In genomic region chr9:33817327-33818166, GRCh38 we compare ENCODE assay signal across 8 cellular contexts. TPM values are rescaled to one million over a fixed set of nuclear protein-coding genes. Genes with fewer than 3 reads are reported as not detected.
DNase-seq lines count a peak whose midpoint lies in the region; ATAC-seq, FAIRE-seq and TF ChIP-seq lines count a peak whose summit lies in the region.

No MANE protein-coding gene starts in this region.

- TF ChIP-seq EP300 in A549 (IDR thresholded peaks at IDR 0.05), result no peak

- no peak for FAIRE-seq in A549 (lab: Jason Lieb, UNC)
- no peak for FAIRE-seq in endothelial cell of umbilical vein (lab: Jason Lieb, UNC)

- no peaks in the 10 kb centered on the region for H3K36me3 ChIP-seq in endothelial cell of umbilical vein (ENCODE audit: control insufficient read depth in 2 of 2, extremely low read depth in 1 of 2, insufficient read depth in 2 of 2, low read length in 2 of 2)
- H3K36me3 ChIP-seq in mucosa of descending colon (ENCODE audit: low read depth), result no peaks in the 10 kb centered on the region

- intact Hi-C loops in endothelial cell of umbilical vein (cut with micrococcal nuclease) (loop anchor here (10.0 kb wide), 1 partner anchor 227 kb away; the partner anchor contains the start of gene UBAP2), mucosa of descending colon (cut with DNase I, micrococcal nuclease) (no loop called here)

- peak overlapping the region; percentile 80 for H3K9ac ChIP-seq in endothelial cell of umbilical vein (replicated peaks; ENCODE audit: extremely low read depth, insufficient read depth, low read length)

- no peak for TF ChIP-seq RAD21 in A549 (conservative IDR thresholded peaks at IDR 0.05 in 1 of 2, IDR thresholded peaks at IDR 0.05 in 1 of 2)

- no peak overlapping the region for H2AFZ ChIP-seq in endothelial cell of umbilical vein (ENCODE audit: low read depth, low read length)

- H3K27me3 ChIP-seq in endothelial cell of umbilical vein (ENCODE audit: control insufficient read depth in 2 of 2, insufficient read depth in 2 of 2, low read length in 2 of 2), result no peaks in the 10 kb centered on the region

- no TSS peak for BruUV-seq in endothelial cell of umbilical vein (replicated peaks; lab: Mats Ljungman, UMichigan)

- peak; percentile 74 to 76 for ATAC-seq in A549
- ATAC-seq in HG02938 (IDR thresholded peaks at IDR 0.05; ENCODE audit: unreplicated experiment), result peak; percentile 19
- peak; percentile 9 for ATAC-seq in mucosa of descending colon

- no peak for TF ChIP-seq CTCF in A549 (IDR thresholded peaks at IDR 0.05)
- TF ChIP-seq CTCF in GM12875 (IDR thresholded peaks at IDR 0.05; ENCODE audit: borderline replicate concordance, insufficient read depth, low read depth, low read length), result 0 out of 2 replicates have a peak, but pooled peaks have one; percentile 23
- peak in 1 of 2 donors; percentile 57 for TF ChIP-seq CTCF in endothelial cell of umbilical vein (IDR thresholded peaks at IDR 0.05; ENCODE audit: extremely low read depth in 1 of 2, insufficient read depth in 1 of 2, low read depth in 1 of 2, low read length in 2 of 2)
- no peak for TF ChIP-seq CTCF in mucosa of descending colon (IDR thresholded peaks at IDR 0.05)

- WGBS in A549 (ENCODE audit: missing lambda C conversion rate), result 0% methylated on average over 7 of the region's 81 CpGs

- H3K27ac ChIP-seq in A549, result peak overlapping the region; percentile 99
- peak overlapping the region; percentile 95 for H3K27ac ChIP-seq in endothelial cell of umbilical vein (ENCODE audit: insufficient read depth, low read depth, low read length)

- H3K4me2 ChIP-seq in A549 (peak overlapping the region; percentile 98), endothelial cell of umbilical vein (ENCODE audit: insufficient read depth, low read length) (peak overlapping the region; percentile 29)

- H3K4me3 ChIP-seq in A549 (peak overlapping the region; percentile 81), GM12875 (ENCODE audit: low read depth, low read length) (peak overlapping the region; percentile 91), endothelial cell of umbilical vein (replicated peaks in 1 of 3; ENCODE audit: insufficient read depth in 1 of 3, low read depth in 1 of 3, low read length in 3 of 3) (peak overlapping the region; percentile 67 to 97 (median 83)), mucosa of descending colon (peak overlapping the region; percentile 84)

- peaks cover 55% of the 10 kb centered on the region for H3K4me1 ChIP-seq in A549
- peaks cover 42% of the 10 kb centered on the region for H3K4me1 ChIP-seq in endothelial cell of umbilical vein (ENCODE audit: control insufficient read depth, extremely low read depth, insufficient read depth, low read length)
- H3K4me1 ChIP-seq in mucosa of descending colon (ENCODE audit: low read depth), result peaks cover 29% of the 10 kb centered on the region

- POLR2A ChIA-PET in A549 (lab: Yijun Ruan, JAX) (interaction anchor here (0.7 to 1.2 kb wide), 2 partner anchors 130 to 231 kb away, joined by 3 to 4 read pairs; partner anchors contain the start of gene UBAP2), endothelial cell of umbilical vein (lab: Charles Lee) (interaction anchor here (0.7 kb wide), 1 partner anchor 205 kb away, joined by 5 read pairs; no protein-coding TSS in a partner anchor)

- H4K20me1 ChIP-seq in endothelial cell of umbilical vein (replicated peaks; ENCODE audit: control insufficient read depth, extremely low read depth, insufficient read depth, low read length), result no peaks in the 10 kb centered on the region

- no peak for TF ChIP-seq POLR2A in A549 (IDR thresholded peaks at IDR 0.05; ENCODE audit: low read length)
- peak; percentile 74 for TF ChIP-seq POLR2A in endothelial cell of umbilical vein (IDR thresholded peaks at IDR 0.05; ENCODE audit: low read depth, low read length)

- no peaks in the 10 kb centered on the region for H3K9me3 ChIP-seq in A549
- no peaks in the 10 kb centered on the region for H3K9me3 ChIP-seq in endothelial cell of umbilical vein (replicated peaks; ENCODE audit: control insufficient read depth, insufficient read depth, low read length)
- H3K9me3 ChIP-seq in mucosa of descending colon, result no peaks in the 10 kb centered on the region

- peak; percentile 83 to 85 for DNase-seq in A549 (ENCODE audit: low read depth in 1 of 2, low spot score in 1 of 2)
- peak; percentile 4 for DNase-seq in NCI-H524 treated with DMSO at 0.1 percent for 48 hours (lab: John Stamatoyannopoulos, UW)
- DNase-seq in activated T-cell treated with anti-CD3 and anti-CD28 coated beads for 1 hour (ENCODE audit: low read depth), result peak; percentile 37
- DNase-seq in endothelial cell of umbilical vein (ENCODE audit: low read depth, low spot score), result peak; percentile 79
- peak; percentile 53 to 77 (median 73) for DNase-seq in mucosa of descending colon
- peak; percentile 15 to 23 for DNase-seq in stimulated activated CD8-positive, alpha-beta memory T cell treated with anti-CD3 and anti-CD28 coated beads, Interleukin-7, amount 100 ng/mL, for 4 hours (ENCODE audit: low read depth in 2 of 2)

- CTCF ChIA-PET in A549 (lab: Yijun Ruan, JAX), result interaction anchor here (0.6 to 1.0 kb wide), 4 partner anchors 12 to 62 kb away, joined by 3 to 5 read pairs (median 4); no protein-coding TSS in a partner anchor
- CTCF ChIA-PET in endothelial cell of umbilical vein (lab: Charles Lee), result interaction anchor here (0.6 to 1.6 kb wide), 6 partner anchors 10 to 39 kb away, joined by 3 to 4 read pairs (median 4); no protein-coding TSS in a partner anchor

- H3K79me2 ChIP-seq in endothelial cell of umbilical vein (ENCODE audit: control insufficient read depth, insufficient read depth, low read length), result peaks cover 54% of the 10 kb centered on the region

- no peaks in the 10 kb centered on the region for H3K9me1 ChIP-seq in endothelial cell of umbilical vein (replicated peaks; ENCODE audit: control insufficient read depth, extremely low read depth, insufficient read depth, low read length)

- dilution Hi-C loops in endothelial cell of umbilical vein (cut with MboI; ENCODE audit: extremely low pct_ligation_motif_present, low sequenced_read_pairs), result no loop called here

TF ChIP-seq in A549, 52 proteins besides CTCF, POLR2A, EP300 and RAD21 (continues in another document):
- no peak for TF ChIP-seq ZSCAN20 (CRISPR knock-in tag; IDR thresholded peaks at IDR 0.05)
- TF ChIP-seq TP53 (CRISPR knock-in tag; IDR thresholded peaks at IDR 0.05), result no peak
- TF ChIP-seq MAFK (IDR thresholded peaks at IDR 0.05; ENCODE audit: partially characterized antibody), result no peak
- TF ChIP-seq RFX5 (IDR thresholded peaks at IDR 0.05), result peak; percentile 50; the same call in 1 of the 2 replicates
- no peak for TF ChIP-seq POLR2AphosphoS2 (conservative IDR thresholded peaks at IDR 0.05; ENCODE audit: low read length)
- no peak for TF ChIP-seq CBX2 (IDR thresholded peaks at IDR 0.05; ENCODE audit: borderline replicate concordance, low read depth)
- no peak for TF ChIP-seq SREBF2 (IDR thresholded peaks at IDR 0.05)
- no peak; the same call in 2 of the 3 replicates for TF ChIP-seq SMC3 (IDR thresholded peaks at IDR 0.05)

TF ChIP-seq in endothelial cell of umbilical vein, 7 proteins besides CTCF, POLR2A, EP300 and RAD21:
- TF ChIP-seq EZH2 (IDR thresholded peaks at IDR 0.05; ENCODE audit: borderline replicate concordance, low read depth, low read length, severe bottlenecking) (no peak), POLR2AphosphoS5 (IDR thresholded peaks at IDR 0.05; ENCODE audit: insufficient read depth, low read depth, low read length) (peak; percentile 57), GATA2 (IDR thresholded peaks at IDR 0.05; ENCODE audit: insufficient read depth, insufficient read length, low read depth, low read length) (no peak), MYC (IDR thresholded peaks at IDR 0.05; ENCODE audit: low read depth, low read length) (no peak), MAX (IDR thresholded peaks at IDR 0.05; ENCODE audit: insufficient read depth, insufficient read length) (no peak), FOS (IDR thresholded peaks at IDR 0.05; ENCODE audit: borderline replicate concordance, insufficient read depth, low read length) (no peak)

RNA-seq across cellular contexts. Expression of gene UBE2R2, which starts 0.6 kb away (rescaled TPM):
- 44.9 and 48.1 TPM in 2 replicates for polyA plus RNA-seq in A549 (2011; rRNA removed)
- polyA plus RNA-seq in A549 (2012; cell fraction: cytosol; rRNA removed), result 19.9 and 20.4 TPM in 2 replicates
- polyA plus RNA-seq in A549 (2012; cell fraction: nucleus; rRNA removed), result 10.2 and 11.6 TPM in 2 replicates
- polyA plus RNA-seq in A549 (2017; fragmentation: RNase III; extraction: RNeasy Plus Mini Kit Qiagen cat#74134 plus additional on column Dnase treatment), result 37.9 to 41.7 TPM (median 41.2 TPM) in 3 replicates
- 34.8 and 36.2 TPM in 2 replicates for polyA minus RNA-seq in A549 (2011; rRNA and poly(A)+ RNA removed)
- 51.5 and 54.3 TPM in 2 replicates for total RNA-seq in endothelial cell of umbilical vein
- polyA plus RNA-seq in endothelial cell of umbilical vein, result 18.8 and 23.9 TPM in 2 replicates
- 35.7 and 37.3 TPM in 2 replicates for polyA plus RNA-seq in endothelial cell of umbilical vein (2011; cell fraction: cytosol; rRNA removed)
- 23.5 and 27.5 TPM in 2 replicates for polyA plus RNA-seq in endothelial cell of umbilical vein (2011; cell fraction: nucleus; rRNA removed)
- 62.1 and 66.1 TPM in 2 replicates for polyA plus RNA-seq in endothelial cell of umbilical vein (2012)
- polyA minus RNA-seq in endothelial cell of umbilical vein, result 36.0 and 37.6 TPM in 2 replicates
- 15.0 TPM for polyA minus RNA-seq in endothelial cell of umbilical vein (2011; cell fraction: cytosol; rRNA and poly(A)+ RNA removed)
- polyA minus RNA-seq in endothelial cell of umbilical vein (2011; cell fraction: nucleus; rRNA and poly(A)+ RNA removed), result 25.0 and 30.4 TPM in 2 replicates
- total RNA-seq in mucosa of descending colon, result 10 to 100 TPM; 32.1 to 55.5 (median 34.4) TPM

RNA-seq across cellular contexts. Expression of gene PRSS3, which starts 22.2 kb away (rescaled TPM):
- polyA plus RNA-seq in A549 (2011; rRNA removed) (2.0 and 3.3 TPM in 2 replicates), A549 (2017; fragmentation: RNase III; extraction: RNeasy Plus Mini Kit Qiagen cat#74134 plus additional on column Dnase treatment) (1.9 to 4.3 TPM (median 4.0 TPM) in 3 replicates), endothelial cell of umbilical vein (3.7 and 4.6 TPM in 2 replicates)
- 1.0 and 1.2 TPM in 2 replicates for polyA plus RNA-seq in A549 (2012; cell fraction: cytosol; rRNA removed)
- 0.59 and 1.3 TPM in 2 replicates for polyA plus RNA-seq in A549 (2012; cell fraction: nucleus; rRNA removed)
- 2.9 and 3.7 TPM in 2 replicates for polyA minus RNA-seq in A549 (2011; rRNA and poly(A)+ RNA removed)
- total RNA-seq in endothelial cell of umbilical vein (4.4 and 10.7 TPM in 2 replicates), mucosa of descending colon (100 to 1,000 TPM; 107 to 326 (median 174) TPM)
- polyA plus RNA-seq in endothelial cell of umbilical vein (2011; cell fraction: cytosol; rRNA removed), result 4.1 and 4.6 TPM in 2 replicates
- polyA plus RNA-seq in endothelial cell of umbilical vein (2011; cell fraction: nucleus; rRNA removed), result 2.1 and 3.0 TPM in 2 replicates
- polyA plus RNA-seq in endothelial cell of umbilical vein (2012), result 36.4 and 82.2 TPM in 2 replicates
- polyA minus RNA-seq in endothelial cell of umbilical vein, result 1.4 and 2.4 TPM in 2 replicates
- polyA minus RNA-seq in endothelial cell of umbilical vein (2011; cell fraction: cytosol; rRNA and poly(A)+ RNA removed), result not detected
- 1.0 TPM in 1 of 2 replicates, not detected in the other for polyA minus RNA-seq in endothelial cell of umbilical vein (2011; cell fraction: nucleus; rRNA and poly(A)+ RNA removed)

Comparison
In these comparisons a context has a peak if more than half of its experiments do, and no peak if none do; other contexts are left out.
1. Peak in every context shown above with its lines: DNase-seq, ATAC-seq, H3K4me3 ChIP-seq and H3K27ac ChIP-seq.
2. ATAC-seq: peak in every context shown above with its lines; median percentile 75 in A549; 19 in HG02938; 9 in mucosa of descending colon.
3. DNase-seq: peak in every context shown above with its lines; median percentile 84 in A549; 79 in endothelial cell of umbilical vein; 73 in mucosa of descending colon; 37 in activated T-cell treated with anti-CD3 and anti-CD28 coated beads for 1 hour; 19 in stimulated activated CD8-positive, alpha-beta memory T cell treated with anti-CD3 and anti-CD28 coated beads, Interleukin-7, amount 100 ng/mL, for 4 hours; 4 in NCI-H524 treated with DMSO at 0.1 percent for 48 hours.